In genomic region chrX:149525389-149525788, GRCh38 we compare ENCODE assay signal across 8 cellular contexts. TPM values are rescaled to one million over a fixed set of nuclear protein-coding genes. Genes with fewer than 3 reads are reported as not detected.
DNase-seq lines count a peak whose midpoint lies in the region; ATAC-seq and TF ChIP-seq lines count a peak whose summit lies in the region.
"Not testable (repeated sequence)": the region's sequence is repeated elsewhere in the genome, so short reads cannot be mapped to it uniquely, and the experiment has no call there.

No MANE protein-coding gene starts in this region.

- H3K27ac ChIP-seq in BLaER1, gastroesophageal sphincter: not testable (repeated sequence)

- not testable (repeated sequence) for H4K20me1 ChIP-seq in BLaER1

- WGBS in gastroesophageal sphincter (ENCODE audit: low coverage in 1 of 2), 2 donors = no CpG with 5 or more reads among the region's 10 CpGs

- ATAC-seq in HG03025 (IDR thresholded peaks at IDR 0.05; ENCODE audit: low FRiP score, unreplicated experiment) (peak; percentile 91), SK-N-SH treated with all-trans-retinoic acid at 6 μM for 48 hours (peak; percentile 91), gastroesophageal sphincter (peak; percentile 66)

- TF ChIP-seq CTCF in gastroesophageal sphincter (IDR thresholded peaks at IDR 0.05) = not testable (repeated sequence)

- DNase-seq in NCI-H1105 (lab: John Stamatoyannopoulos, UW) (peak; percentile 66), renal cortical epithelial cell (ENCODE audit: low read depth) (peak; percentile 32)
- peak; percentile 19 to 40 for DNase-seq in activated T-helper 1 cell treated with anti-CD3 and anti-CD28 coated beads, Interleukin-2, amount 50 U/mL, for 16 hours (ENCODE audit: low read depth in 1 of 2, low spot score in 1 of 2)

- H3K9ac ChIP-seq in BLaER1 = not testable (repeated sequence)

- not testable (repeated sequence) for TF ChIP-seq EP300 in gastroesophageal sphincter (IDR thresholded peaks at IDR 0.05)

- H3K4me2 ChIP-seq in BLaER1 = peak overlapping the region; percentile 42; the same call in 1 of the 2 replicates

- not testable (repeated sequence) for H3K4me3 ChIP-seq in BLaER1, gastroesophageal sphincter

- H3K36me3 ChIP-seq in BLaER1, gastroesophageal sphincter: not testable (repeated sequence)

- peak; percentile 15 for TF ChIP-seq POLR2A in GM19099 (IDR thresholded peaks at IDR 0.05; ENCODE audit: extremely low read depth, insufficient read length, low read depth)
- not testable (repeated sequence) for TF ChIP-seq POLR2A in gastroesophageal sphincter (IDR thresholded peaks at IDR 0.05)

- H3K9me3 ChIP-seq in BLaER1, gastroesophageal sphincter: not testable (repeated sequence)

- peaks cover 19% of the 10 kb centered on the region; the same call in 1 of the 2 replicates for H3K4me1 ChIP-seq in BLaER1
- H3K4me1 ChIP-seq in gastroesophageal sphincter = not testable (repeated sequence)

- not testable (repeated sequence) for H3K27me3 ChIP-seq in BLaER1, gastroesophageal sphincter

RNA-seq across cellular contexts. Expression of gene EOLA1, which starts 15.4 kb away (rescaled TPM):
- total RNA-seq in gastroesophageal sphincter (10 to 100 TPM in 3 of 4 donors, 1 to 10 TPM in 1; 9.7 to 20.7 (median 11.6) TPM), renal cortical epithelial cell (15.6 and 15.8 TPM in 2 replicates)

RNA-seq across cellular contexts. Expression of gene IDS, which starts 20.3 kb away (rescaled TPM):
- total RNA-seq in gastroesophageal sphincter (100 to 1,000 TPM in 2 of 4 donors, 10 to 100 TPM in 2; 65.1 to 117 (median 97.1) TPM), renal cortical epithelial cell (25.4 and 56.8 TPM in 2 replicates)

RNA-seq across cellular contexts. Expression of gene HSFX3, which starts 24.3 kb away (rescaled TPM):
- total RNA-seq in gastroesophageal sphincter = not detected
- total RNA-seq in renal cortical epithelial cell = not detected in 2 replicates
